15 cellular contexts compared by ENCODE assay signal in genomic region chr16:627458-628239, GRCh38. TPM values are rescaled to one million over a fixed set of nuclear protein-coding genes. Genes with fewer than 3 reads are reported as not detected.
DNase-seq lines count a peak whose midpoint lies in the region; ATAC-seq, FAIRE-seq and TF ChIP-seq lines count a peak whose summit lies in the region.
"Had no signal": no experiment of that assay in that cellular context is flagged by ENCODE, and none has a peak within 500 bp of the region (broad histone marks: within the 10 kb centered on the region; RNA-seq: fewer than 3 reads in every experiment).

No MANE protein-coding gene starts in this region.

- intact Hi-C loops in body of pancreas (cut with DNase I) = no loop called here
- intact Hi-C loops in transverse colon (cut with DNase I; ENCODE audit: low total_unique reads) = no loop called here

- TF ChIP-seq EP300 in A549 (IDR thresholded peaks at IDR 0.05) (no peak), transverse colon (IDR thresholded peaks at IDR 0.05; ENCODE audit: low read depth) (no peak)

- peaks cover 24% of the 10 kb centered on the region for H3F3A ChIP-seq in neural progenitor cell (ENCODE audit: low read depth)

- H3K4me3 ChIP-seq in A549 (peak overlapping the region; percentile 15; the same call in 1 of the 3 replicates), body of pancreas (no peak overlapping the region), neural progenitor cell (no peak overlapping the region), transverse colon (no peak overlapping the region)

- no peaks in the 10 kb centered on the region for H3K79me2 ChIP-seq in neural progenitor cell (ENCODE audit: low read depth)

- H3K9ac ChIP-seq in neural progenitor cell = no peak overlapping the region

- FAIRE-seq in A549 (lab: Jason Lieb, UNC) = no peak

- WGBS in A549 (ENCODE audit: missing lambda C conversion rate) = 70% methylated on average over 9 of the region's 50 CpGs
- WGBS in body of pancreas, 2 donors = 83 to 88% methylated on average over 23 to 48 of the region's 50 CpGs
- WGBS in transverse colon (ENCODE audit: low coverage in 1 of 2), 2 donors = 86 to 93% methylated on average over 3 to 50 of the region's 50 CpGs

- no peak for TF ChIP-seq POLR2A in A549 (IDR thresholded peaks at IDR 0.05; ENCODE audit: low read length)
- TF ChIP-seq POLR2A in body of pancreas (IDR thresholded peaks at IDR 0.05) = no peak
- TF ChIP-seq POLR2A in transverse colon (IDR thresholded peaks at IDR 0.05) = no peak

- H3K9me3 ChIP-seq in A549 = no peaks in the 10 kb centered on the region
- no peaks in the 10 kb centered on the region for H3K9me3 ChIP-seq in body of pancreas
- no peaks in the 10 kb centered on the region for H3K9me3 ChIP-seq in neural progenitor cell (ENCODE audit: low read depth)
- no peaks in the 10 kb centered on the region for H3K9me3 ChIP-seq in transverse colon

- in situ Hi-C loops in transverse colon (cut with MboI; ENCODE audit: low pct_ligation_motif_present in 1 of 4, low pct_unique_long_range_greater_than_20kb in 1 of 4, low sequenced_read_pairs in 3 of 4) = no loop called here

- no peak overlapping the region for H3K27ac Mint-ChIP-seq in neural progenitor cell

- H3K27ac ChIP-seq in A549 (peak overlapping the region; percentile 63 to 87), body of pancreas (no peak overlapping the region), neural progenitor cell (no peak overlapping the region), transverse colon (peak overlapping the region in 1 of 4 donors; percentile 33)

- H3K27me3 Mint-ChIP-seq in neural progenitor cell (ENCODE audit: insufficient read depth, low read depth) = peaks cover 5% of the 10 kb centered on the region

- ATAC-seq in A549 (peak; percentile 14 to 48), body of pancreas (no peak), GM21526 (IDR thresholded peaks at IDR 0.05; ENCODE audit: low FRiP score, unreplicated experiment) (no peak), HG03460 (IDR thresholded peaks at IDR 0.05; ENCODE audit: unreplicated experiment) (no peak)

- POLR2A ChIA-PET in A549 (lab: Yijun Ruan, JAX) = interaction anchor here (1.2 to 1.7 kb wide), 3 partner anchors 9 to 53 kb away, joined by 3 to 11 read pairs (median 4); partner anchors contain the start of genes METTL26, RAB40C and STUB1

- peak overlapping the region; percentile 70 for H3K4me2 ChIP-seq in A549
- H3K4me2 ChIP-seq in neural progenitor cell = no peak overlapping the region

- TF ChIP-seq RAD21 in A549 (conservative IDR thresholded peaks at IDR 0.05 in 1 of 2, IDR thresholded peaks at IDR 0.05 in 1 of 2) = no peak

- peaks cover 47% of the 10 kb centered on the region for H3K4me1 ChIP-seq in A549
- H3K4me1 ChIP-seq in body of pancreas = peaks cover 14% of the 10 kb centered on the region
- H3K4me1 ChIP-seq in neural progenitor cell = peaks cover 26% of the 10 kb centered on the region
- peaks cover 0 to 14% (median 12%) of the 10 kb centered on the region in 4 donors for H3K4me1 ChIP-seq in transverse colon

- DNase-seq in A549 (ENCODE audit: low read depth in 1 of 2, low spot score in 1 of 2) = peak in 1 of 2 experiments; percentile 68
- DNase-seq in HT-29 (ENCODE audit: low spot score) = peak; percentile 85
- DNase-seq in body of pancreas = peak; percentile 36 to 60 (median 46)
- no peak for DNase-seq in neural progenitor cell (ENCODE audit: low spot score)
- DNase-seq in NCI-H187 treated with DMSO at 0.1 percent for 48 hours (lab: John Stamatoyannopoulos, UW) = no peak
- DNase-seq in transverse colon = no peak
- DNase-seq: activated CD4-positive, alpha-beta T cell treated with anti-CD3 and anti-CD28 coated beads, Interleukin-2, amount 50 U/mL, for 1 hour; activated naive CD4-positive, alpha-beta T cell; AML-193; cortex of kidney; GDM1; Karpas-422; NCI-H524 had no signal

- H4K20me1 ChIP-seq in neural progenitor cell (ENCODE audit: low read depth) = peaks cover 26% of the 10 kb centered on the region

- peaks cover 5% of the 10 kb centered on the region for H3K36me3 Mint-ChIP-seq in neural progenitor cell

- CTCF ChIA-PET in A549 (lab: Yijun Ruan, JAX) = interaction anchor here (0.6 to 2.3 kb wide), 7 partner anchors 9 to 69 kb away, joined by 3 to 6 read pairs (median 3); partner anchors contain the start of gene METTL26

- H3K4me1 Mint-ChIP-seq in neural progenitor cell = peaks cover 30% of the 10 kb centered on the region

- no peaks in the 10 kb centered on the region for H3K9me3 Mint-ChIP-seq in neural progenitor cell

- H3K36me3 ChIP-seq in body of pancreas (replicated peaks in 1 of 2; ENCODE audit: insufficient read depth in 1 of 2, low read depth in 2 of 2) = peaks cover 4 to 7% of the 10 kb centered on the region in 2 donors
- no peaks in the 10 kb centered on the region for H3K36me3 ChIP-seq in neural progenitor cell
- H3K36me3 ChIP-seq in transverse colon = no peaks in the 10 kb centered on the region

- TF ChIP-seq CTCF in A549 (IDR thresholded peaks at IDR 0.05) (no peak), body of pancreas (IDR thresholded peaks at IDR 0.05) (no peak), neural progenitor cell (IDR thresholded peaks at IDR 0.05) (no peak), transverse colon (IDR thresholded peaks at IDR 0.05) (no peak)

- H3K27me3 ChIP-seq in body of pancreas (no peaks in the 10 kb centered on the region), neural progenitor cell (no peaks in the 10 kb centered on the region), transverse colon (no peaks in the 10 kb centered on the region)

- peak overlapping the region; percentile 35 for H3K4me3 Mint-ChIP-seq in neural progenitor cell

- H2AFZ ChIP-seq in neural progenitor cell (replicated peaks) = no peak overlapping the region

TF ChIP-seq in A549, 52 proteins besides CTCF, POLR2A, EP300 and RAD21 (continues in another document):
- no peak for TF ChIP-seq ZNF302 (CRISPR knock-in tag; IDR thresholded peaks at IDR 0.05)
- peak; percentile 62 for TF ChIP-seq MAX (IDR thresholded peaks at IDR 0.05)
- TF ChIP-seq ZFP36 (IDR thresholded peaks at IDR 0.05; ENCODE audit: borderline replicate concordance, partially characterized antibody) = no peak
- TF ChIP-seq FOSL2 (IDR thresholded peaks at IDR 0.05) = no peak
- no peak for TF ChIP-seq FOSL2 (CRISPR knock-in tag; IDR thresholded peaks at IDR 0.05)

RNA-seq across cellular contexts. Expression of gene WFIKKN1, which starts 3.1 kb away (rescaled TPM):
- polyA plus RNA-seq in A549 (2011; rRNA removed) (0.05 TPM in 1 of 2 replicates, not detected in the other), A549 (2017; fragmentation: RNase III; extraction: RNeasy Plus Mini Kit Qiagen cat#74134 plus additional on column Dnase treatment) (0.15 to 0.23 TPM (median 0.17 TPM) in 3 replicates)
- polyA plus RNA-seq in A549 (2012; cell fraction: cytosol; rRNA removed) = 0.13 TPM in 2 replicates
- polyA plus RNA-seq in A549 (2012; cell fraction: nucleus; rRNA removed) = 0.67 and 1.1 TPM in 2 replicates
- 0.05 TPM in 1 of 2 replicates, not detected in the other for polyA minus RNA-seq in A549 (2011; rRNA and poly(A)+ RNA removed)
- total RNA-seq in HT-29 (2014; rRNA removed; shearing (Covaris generic)) = 0.74 and 1.1 TPM in 2 replicates
- total RNA-seq in body of pancreas (1 to 10 TPM; 3.9 to 5.6 TPM), neural progenitor cell (ENCODE audit: low replicate concordance) (5.9 and 22.5 TPM in 2 replicates), transverse colon (10 to 100 TPM in 1 of 4 donors, 1 to 10 TPM in 3; 2.3 to 13.1 (median 4.2) TPM)

RNA-seq across cellular contexts. Expression of gene METTL26, which starts 8.5 kb away (rescaled TPM):
- 44.2 and 47.2 TPM in 2 replicates for polyA plus RNA-seq in A549 (2011; rRNA removed)
- 172 and 227 TPM in 2 replicates for polyA plus RNA-seq in A549 (2012; cell fraction: cytosol; rRNA removed)
- polyA plus RNA-seq in A549 (2012; cell fraction: nucleus; rRNA removed) = 135 and 259 TPM in 2 replicates
- polyA plus RNA-seq in A549 (2017; fragmentation: RNase III; extraction: RNeasy Plus Mini Kit Qiagen cat#74134 plus additional on column Dnase treatment) = 78.3 to 83.6 TPM (median 80.3 TPM) in 3 replicates
- 24.2 and 30.7 TPM in 2 replicates for polyA minus RNA-seq in A549 (2011; rRNA and poly(A)+ RNA removed)
- total RNA-seq in HT-29 (2014; rRNA removed; shearing (Covaris generic)) = 278 and 290 TPM in 2 replicates
- 100 to 1,000 TPM in 1 of 2 donors, 10 to 100 TPM in 1; 76.8 to 115 TPM for total RNA-seq in body of pancreas
- total RNA-seq in neural progenitor cell (ENCODE audit: low replicate concordance) = 46.0 and 125 TPM in 2 replicates
- total RNA-seq in transverse colon = 10 to 100 TPM; 32.6 to 91.8 (median 86.7) TPM

RNA-seq across cellular contexts. Expression of gene MCRIP2, which starts 14.0 kb away (rescaled TPM):
- polyA plus RNA-seq in A549 (2011; rRNA removed) (10.7 and 12.9 TPM in 2 replicates), A549 (2017; fragmentation: RNase III; extraction: RNeasy Plus Mini Kit Qiagen cat#74134 plus additional on column Dnase treatment) (20.3 to 21.3 TPM (median 21.3 TPM) in 3 replicates)
- polyA plus RNA-seq in A549 (2012; cell fraction: cytosol; rRNA removed) = 55.0 and 61.1 TPM in 2 replicates
- polyA plus RNA-seq in A549 (2012; cell fraction: nucleus; rRNA removed) = 68.5 and 70.2 TPM in 2 replicates
- 2.0 TPM in 2 replicates for polyA minus RNA-seq in A549 (2011; rRNA and poly(A)+ RNA removed)
- total RNA-seq in HT-29 (2014; rRNA removed; shearing (Covaris generic)) = 198 and 209 TPM in 2 replicates
- total RNA-seq in body of pancreas (10 to 100 TPM; 41.2 to 47.5 TPM), neural progenitor cell (ENCODE audit: low replicate concordance) (1.5 and 4.7 TPM in 2 replicates), transverse colon (100 to 1,000 TPM; 158 to 267 (median 211) TPM)

RNA-seq across cellular contexts. Expression of gene WDR90, which starts 21.5 kb away (rescaled TPM):
- polyA plus RNA-seq in A549 (2011; rRNA removed) (6.5 and 7.3 TPM in 2 replicates), A549 (2017; fragmentation: RNase III; extraction: RNeasy Plus Mini Kit Qiagen cat#74134 plus additional on column Dnase treatment) (28.1 to 31.4 TPM (median 30.7 TPM) in 3 replicates)
- 27.7 and 34.5 TPM in 2 replicates for polyA plus RNA-seq in A549 (2012; cell fraction: cytosol; rRNA removed)
- polyA plus RNA-seq in A549 (2012; cell fraction: nucleus; rRNA removed) = 286 and 396 TPM in 2 replicates
- polyA minus RNA-seq in A549 (2011; rRNA and poly(A)+ RNA removed) = 4.8 and 8.1 TPM in 2 replicates
- 162 and 168 TPM in 2 replicates for total RNA-seq in HT-29 (2014; rRNA removed; shearing (Covaris generic))
- total RNA-seq in body of pancreas (100 to 1,000 TPM in 1 of 2 donors, 10 to 100 TPM in 1; 15.8 to 111 TPM), neural progenitor cell (ENCODE audit: low replicate concordance) (9.3 and 33.4 TPM in 2 replicates), transverse colon (100 to 1,000 TPM in 2 of 4 donors, 10 to 100 TPM in 2; 23.0 to 166 (median 90.2) TPM)

RNA-seq across cellular contexts. Expression of gene RAB40C, which starts 37.8 kb away (rescaled TPM):
- polyA plus RNA-seq in A549 (2011; rRNA removed) = 4.4 and 4.9 TPM in 2 replicates
- 12.5 and 18.2 TPM in 2 replicates for polyA plus RNA-seq in A549 (2012; cell fraction: cytosol; rRNA removed)
- 31.5 and 36.8 TPM in 2 replicates for polyA plus RNA-seq in A549 (2012; cell fraction: nucleus; rRNA removed)
- 8.1 to 9.7 TPM (median 8.5 TPM) in 3 replicates for polyA plus RNA-seq in A549 (2017; fragmentation: RNase III; extraction: RNeasy Plus Mini Kit Qiagen cat#74134 plus additional on column Dnase treatment)
- 3.2 and 7.0 TPM in 2 replicates for polyA minus RNA-seq in A549 (2011; rRNA and poly(A)+ RNA removed)
- total RNA-seq in HT-29 (2014; rRNA removed; shearing (Covaris generic)) = 54.2 and 58.2 TPM in 2 replicates
- total RNA-seq in body of pancreas = 10 to 100 TPM; 37.2 to 41.0 TPM
- total RNA-seq in neural progenitor cell (ENCODE audit: low replicate concordance) = 6.0 and 30.0 TPM in 2 replicates
- total RNA-seq in transverse colon = 100 to 1,000 TPM in 2 of 4 donors, 10 to 100 TPM in 2; 54.8 to 111 (median 83.5) TPM

Comparison
In these comparisons a context has a peak if more than half of its experiments do, and no peak if none do; other contexts are left out.
1. ATAC-seq: peak in A549 (2 of 2); none in body of pancreas (single experiment), GM21526 (single experiment) and HG03460 (single experiment).
2. DNase-seq: peak in HT-29 (single experiment) and body of pancreas (4 of 4); none in neural progenitor cell (single experiment), NCI-H187 treated with DMSO at 0.1 percent for 48 hours (single experiment) and transverse colon (single experiment).
3. H3K27ac ChIP-seq: peak in A549 (2 of 2); none in body of pancreas (0 of 4) and neural progenitor cell (single experiment).